In genomic region chr11:120545813-120546212, GRCh38 we compare ENCODE assay signal across 2 cellular contexts.
TF ChIP-seq lines count a peak whose summit lies in the region.

No MANE protein-coding gene starts in this region.

TF ChIP-seq in SK-N-SH, 30 proteins besides CTCF, POLR2A, EP300 and RAD21 (continued from another document):
- TF ChIP-seq TEAD4 (IDR thresholded peaks at IDR 0.05; ENCODE audit: borderline replicate concordance, insufficient read depth) (no peak), REST (IDR thresholded peaks at IDR 0.05; ENCODE audit: low read depth, low read length) (no peak), GABPA (IDR thresholded peaks at IDR 0.05; ENCODE audit: low read depth) (no peak), RXRA (IDR thresholded peaks at IDR 0.05; ENCODE audit: borderline replicate concordance, low read depth) (no peak), MEF2A (IDR thresholded peaks at IDR 0.05; ENCODE audit: borderline replicate concordance, low read depth) (no peak)
TF ChIP-seq in SK-N-SH: peak in this region for 0.

TF ChIP-seq in SK-N-SH treated with all-trans-retinoic acid at 6 μM for 48 hours, 23 proteins besides CTCF, POLR2A, EP300 and RAD21 (continued from another document):
- TF ChIP-seq ARNTL (CRISPR knock-in tag; IDR thresholded peaks at IDR 0.05; ENCODE audit: borderline replicate concordance, low read depth) (no peak), SNAI2 (CRISPR knock-in tag; IDR thresholded peaks at IDR 0.05) (no peak), TCF4 (CRISPR knock-in tag; IDR thresholded peaks at IDR 0.05; ENCODE audit: borderline replicate concordance) (no peak), ZNF565 (CRISPR knock-in tag; conservative IDR thresholded peaks at IDR 0.05; ENCODE audit: low read depth) (no peak), CREB5 (CRISPR knock-in tag; IDR thresholded peaks at IDR 0.05; ENCODE audit: low read depth) (no peak)
